Comparison of ENCODE assay signal across 8 cellular contexts in genomic region chr1:37682334-37682987, GRCh38. TPM values are rescaled to one million over a fixed set of nuclear protein-coding genes. Genes with fewer than 3 reads are reported as not detected.
DNase-seq lines count a peak whose midpoint lies in the region; ATAC-seq, FAIRE-seq and TF ChIP-seq lines count a peak whose summit lies in the region.

No MANE protein-coding gene starts in this region.

- TF ChIP-seq POLR2A in H54 (IDR thresholded peaks at IDR 0.05; ENCODE audit: low read depth, low read length) = no peak

- peak; percentile 80 for TF ChIP-seq CTCF in AG09309 (IDR thresholded peaks at IDR 0.05; ENCODE audit: control insufficient read depth, insufficient read depth, low read depth, low read length, missing control alignments)

- FAIRE-seq in H54 (lab: Jason Lieb, UNC) = peak; percentile 6

- no peak overlapping the region for H3K4me3 ChIP-seq in AG09309 (ENCODE audit: control insufficient read depth, low read depth, low read length)

- DNase-seq in AG09309 (ENCODE audit: low read depth) (peak; percentile 32), H54 (ENCODE audit: insufficient read length, low spot score) (peak; percentile 61), NCI-H446 (lab: John Stamatoyannopoulos, UW) (peak; percentile 71 to 73), cerebellar cortex (ENCODE audit: low spot score) (peak; percentile 67), left lobe of liver (ENCODE audit: low spot score) (peak; percentile 52)
- DNase-seq in activated CD4-positive, alpha-beta T cell treated with anti-CD3 and anti-CD28 coated beads for 24 hours (ENCODE audit: low read depth in 2 of 2) = peak; percentile 72 to 73
- DNase-seq in stimulated activated CD4-positive, alpha-beta T cell treated with anti-CD3 and anti-CD28 coated beads, Interleukin-4, amount 100 ng/mL, for 48 hours (ENCODE audit: low read depth in 2 of 2) = peak; percentile 72 to 80

- ATAC-seq in left lobe of liver (peak; percentile 87), GM19452 (IDR thresholded peaks at IDR 0.05; ENCODE audit: unreplicated experiment) (no peak)

RNA-seq across cellular contexts. Expression of gene CDCA8, which starts 9.9 kb away (rescaled TPM):
- 0.55 TPM for total RNA-seq in left lobe of liver

RNA-seq across cellular contexts. Expression of gene RSPO1, which starts 47.8 kb away (rescaled TPM):
- not detected for total RNA-seq in left lobe of liver
